ENCODE assay signal across 27 cellular contexts in the genomic region with DNA sequence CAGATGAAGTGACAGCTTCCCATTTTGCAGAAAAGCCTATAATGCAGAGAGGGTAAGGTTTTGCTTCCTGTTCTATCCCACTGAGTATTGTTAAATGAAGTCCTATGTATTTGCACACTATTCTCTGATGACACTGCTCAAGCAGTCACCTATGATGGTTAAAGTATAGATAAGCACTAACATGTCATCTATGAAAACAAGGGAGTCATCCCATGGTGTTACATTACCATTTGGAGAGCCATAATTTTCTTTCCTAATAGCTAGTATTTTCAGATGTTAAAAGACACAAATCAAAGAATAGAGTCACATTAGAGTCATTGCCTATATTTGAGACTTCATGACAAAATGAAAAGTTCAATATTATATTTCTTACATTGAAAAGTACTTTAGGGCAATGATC.
"Had no signal": no experiment of that assay in that cellular context is flagged by ENCODE, and none has a peak within 500 bp of the region (broad histone marks: within the 10 kb centered on the region; RNA-seq: fewer than 3 reads in every experiment).

No MANE protein-coding gene starts in this region.

- H3K27me3 ChIP-seq: ascending aorta, cardiac muscle cell had no signal

- H3K9me3 ChIP-seq: ascending aorta had no signal

- DNase-seq: activated B cell treated with CpG ODN at 0.5 μM for 24 hours; activated CD4-positive, alpha-beta memory T cell treated with anti-CD3 and anti-CD28 coated beads for 36 hours; activated CD4-positive, alpha-beta T cell treated with anti-CD3 and anti-CD28 coated beads for 4 hours; activated CD4-positive, alpha-beta T cell treated with anti-CD3 and anti-CD28 coated beads, Interleukin-2, amount 10 ng/mL, durations not matched to agents 24 days and 14 days; activated CD4-positive, alpha-beta T cell treated with anti-CD3 and anti-CD28 coated beads, Interleukin-2, amount 50 U/mL, for 1 hour; activated CD4-positive, alpha-beta T cell treated with anti-CD3 and anti-CD28 coated beads, Interleukin-2, amount 50 U/mL, for 4 hours; activated CD4-positive, CD25-positive, alpha-beta regulatory T cell treated with anti-CD3 and anti-CD28 coated beads, Interleukin-2, amount 50 U/mL, for 72 hours; activated CD8-positive, alpha-beta memory T cell treated with anti-CD3 and anti-CD28 coated beads, Interleukin-2, amount 50 U/mL, for 4 hours; activated CD8-positive, alpha-beta T cell treated with anti-CD3 and anti-CD28 coated beads for 36 hours; activated effector memory CD4-positive, alpha-beta T cell treated with Interleukin-2 at 50 U/mL for 16 hours; activated gamma-delta T cell; activated naive CD4-positive, alpha-beta T cell treated with anti-CD3 and anti-CD28 coated beads, Interleukin-2, amount 10 ng/mL, durations not matched to agents 7 days and 5 days; activated naive CD4-positive, alpha-beta T cell treated with Interleukin-2 at 50 U/mL for 16 hours; activated naive CD8-positive, alpha-beta T cell treated with anti-CD3 and anti-CD28 coated beads, Interleukin-2, amount 10 ng/mL, durations not matched to agents 7 days and 5 days; activated naive CD8-positive, alpha-beta T cell treated with anti-CD3 and anti-CD28 coated beads, Interleukin-2, amount 50 U/mL, for 24 hours; activated T-cell treated with anti-CD3 and anti-CD28 coated beads for 4 hours; activated T-cell treated with anti-CD3 and anti-CD28 coated beads, Interleukin-2, amount 50 U/mL, for 24 hours; activated T-cell treated with anti-CD3 and anti-CD28 coated beads, Interleukin-2, amount 50 U/mL, for 48 hours; amygdala; anterior cingulate cortex; caudate nucleus; cerebellar nuclear complex; T-helper 2 cell; T-helper 9 cell had no signal

- H3K36me3 ChIP-seq: ascending aorta, cardiac muscle cell had no signal

- H3K27ac ChIP-seq: ascending aorta, cardiac muscle cell, VCaP had no signal

- H3K4me3 ChIP-seq: ascending aorta, cardiac muscle cell had no signal
